Comparison of ENCODE assay signal across 2 cellular contexts in the genomic region with DNA sequence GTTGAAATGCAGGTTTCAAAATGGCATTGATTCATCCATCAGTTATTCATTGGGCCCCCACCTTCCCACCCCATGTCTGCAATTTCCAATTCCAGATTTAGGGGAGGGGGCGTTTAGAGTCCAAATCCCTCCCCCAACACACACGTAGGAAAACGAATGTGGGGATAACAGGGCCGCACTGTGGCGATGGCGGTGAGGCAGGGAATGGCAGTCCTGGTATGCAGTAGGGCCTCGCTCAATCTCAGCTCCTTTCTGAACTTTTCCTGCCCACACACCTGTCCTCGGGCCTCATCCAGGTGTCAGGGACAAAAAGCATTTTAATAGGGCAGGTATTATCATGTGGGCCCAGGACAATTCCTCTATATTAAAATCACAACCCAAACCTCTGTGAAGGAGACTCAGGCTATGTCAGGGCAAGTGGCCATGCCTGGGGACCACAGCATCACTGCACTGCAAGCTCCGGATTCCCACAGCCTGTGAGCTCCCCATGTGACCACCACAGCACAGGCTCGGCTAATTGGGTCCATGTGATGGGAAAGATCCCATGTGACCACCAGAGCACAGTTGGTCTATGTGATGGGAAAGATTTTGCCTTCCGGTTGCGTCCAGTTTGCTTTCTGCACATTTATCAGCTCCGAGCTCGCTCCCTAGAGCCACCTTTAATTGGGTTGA.
TF ChIP-seq lines count a peak whose summit lies in the region.

No MANE protein-coding gene starts in this region.

TF ChIP-seq in SK-N-SH, 30 proteins besides CTCF, POLR2A, EP300 and RAD21 (continued from another document):
- TF ChIP-seq, protein P1, sequence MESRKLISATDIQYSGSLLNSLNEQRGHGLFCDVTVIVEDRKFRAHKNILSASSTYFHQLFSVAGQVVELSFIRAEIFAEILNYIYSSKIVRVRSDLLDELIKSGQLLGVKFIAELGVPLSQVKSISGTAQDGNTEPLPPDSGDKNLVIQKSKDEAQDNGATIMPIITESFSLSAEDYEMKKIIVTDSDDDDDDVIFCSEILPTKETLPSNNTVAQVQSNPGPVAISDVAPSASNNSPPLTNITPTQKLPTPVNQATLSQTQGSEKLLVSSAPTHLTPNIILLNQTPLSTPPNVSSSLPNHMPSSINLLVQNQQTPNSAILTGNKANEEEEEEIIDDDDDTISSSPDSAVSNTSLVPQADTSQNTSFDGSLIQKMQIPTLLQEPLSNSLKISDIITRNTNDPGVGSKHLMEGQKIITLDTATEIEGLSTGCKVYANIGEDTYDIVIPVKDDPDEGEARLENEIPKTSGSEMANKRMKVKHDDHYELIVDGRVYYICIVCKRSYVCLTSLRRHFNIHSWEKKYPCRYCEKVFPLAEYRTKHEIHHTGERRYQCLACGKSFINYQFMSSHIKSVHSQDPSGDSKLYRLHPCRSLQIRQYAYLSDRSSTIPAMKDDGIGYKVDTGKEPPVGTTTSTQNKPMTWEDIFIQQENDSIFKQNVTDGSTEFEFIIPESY (IDR thresholded peaks at IDR 0.05; ENCODE audit: borderline replicate concordance, low read depth) = no peak
- no peak for TF ChIP-seq POLR2AphosphoS5 (IDR thresholded peaks at IDR 0.05; ENCODE audit: low read depth, low read length)
- TF ChIP-seq FOSL2 (IDR thresholded peaks at IDR 0.05; ENCODE audit: borderline replicate concordance, low read depth) = no peak
- TF ChIP-seq PBX3 (IDR thresholded peaks at IDR 0.05) = no peak
- TF ChIP-seq GABPA (IDR thresholded peaks at IDR 0.05; ENCODE audit: low read depth) = no peak

TF ChIP-seq in SK-N-SH treated with all-trans-retinoic acid at 6 μM for 48 hours, 23 proteins besides CTCF, POLR2A, EP300 and RAD21 (continued from another document):
- TF ChIP-seq, protein P2, sequence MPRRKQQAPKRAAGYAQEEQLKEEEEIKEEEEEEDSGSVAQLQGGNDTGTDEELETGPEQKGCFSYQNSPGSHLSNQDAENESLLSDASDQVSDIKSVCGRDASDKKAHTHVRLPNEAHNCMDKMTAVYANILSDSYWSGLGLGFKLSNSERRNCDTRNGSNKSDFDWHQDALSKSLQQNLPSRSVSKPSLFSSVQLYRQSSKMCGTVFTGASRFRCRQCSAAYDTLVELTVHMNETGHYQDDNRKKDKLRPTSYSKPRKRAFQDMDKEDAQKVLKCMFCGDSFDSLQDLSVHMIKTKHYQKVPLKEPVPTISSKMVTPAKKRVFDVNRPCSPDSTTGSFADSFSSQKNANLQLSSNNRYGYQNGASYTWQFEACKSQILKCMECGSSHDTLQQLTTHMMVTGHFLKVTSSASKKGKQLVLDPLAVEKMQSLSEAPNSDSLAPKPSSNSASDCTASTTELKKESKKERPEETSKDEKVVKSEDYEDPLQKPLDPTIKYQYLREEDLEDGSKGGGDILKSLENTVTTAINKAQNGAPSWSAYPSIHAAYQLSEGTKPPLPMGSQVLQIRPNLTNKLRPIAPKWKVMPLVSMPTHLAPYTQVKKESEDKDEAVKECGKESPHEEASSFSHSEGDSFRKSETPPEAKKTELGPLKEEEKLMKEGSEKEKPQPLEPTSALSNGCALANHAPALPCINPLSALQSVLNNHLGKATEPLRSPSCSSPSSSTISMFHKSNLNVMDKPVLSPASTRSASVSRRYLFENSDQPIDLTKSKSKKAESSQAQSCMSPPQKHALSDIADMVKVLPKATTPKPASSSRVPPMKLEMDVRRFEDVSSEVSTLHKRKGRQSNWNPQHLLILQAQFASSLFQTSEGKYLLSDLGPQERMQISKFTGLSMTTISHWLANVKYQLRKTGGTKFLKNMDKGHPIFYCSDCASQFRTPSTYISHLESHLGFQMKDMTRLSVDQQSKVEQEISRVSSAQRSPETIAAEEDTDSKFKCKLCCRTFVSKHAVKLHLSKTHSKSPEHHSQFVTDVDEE (CRISPR knock-in tag; IDR thresholded peaks at IDR 0.05) = no peak
